In the genomic region with DNA sequence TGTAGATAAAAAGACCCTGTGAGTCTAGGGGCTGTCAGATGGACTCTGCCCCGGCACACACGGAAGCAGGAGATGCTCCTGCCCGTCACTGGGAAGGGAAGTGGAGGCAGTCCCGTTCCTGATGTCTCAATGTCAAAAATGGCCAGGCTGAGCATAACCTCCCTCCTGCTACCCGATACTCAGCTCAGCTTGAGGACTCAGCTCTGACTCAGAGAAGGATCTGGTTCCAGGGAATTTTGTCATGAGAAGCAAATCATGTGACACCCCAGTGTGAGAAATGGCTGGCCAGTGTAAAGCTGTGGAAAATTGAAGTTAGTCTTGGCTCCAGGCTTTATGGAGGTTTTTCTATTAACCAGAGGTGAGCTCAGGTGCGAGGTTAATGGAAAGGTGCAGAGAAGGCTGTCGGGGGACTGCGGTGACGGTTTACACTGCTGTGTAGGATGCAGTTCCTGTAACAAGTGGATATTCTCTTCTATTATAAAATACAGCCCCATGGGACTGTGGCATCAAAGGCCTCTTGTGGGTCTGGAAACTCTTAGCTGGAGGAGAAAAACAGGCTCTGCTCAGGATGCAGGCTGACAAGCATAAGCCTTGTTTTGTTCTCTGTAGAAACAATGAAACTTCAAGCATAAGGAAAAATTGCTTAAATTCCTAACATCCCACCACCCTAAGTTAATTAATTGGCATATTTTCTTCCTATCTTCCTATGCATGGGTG, we compare ENCODE assay signal across 8 cellular contexts. TPM values are rescaled to one million over a fixed set of nuclear protein-coding genes. Genes with fewer than 3 reads are reported as not detected.
DNase-seq lines count a peak whose midpoint lies in the region; ATAC-seq lines count a peak whose summit lies in the region.

No MANE protein-coding gene starts in this region.

- H3K9ac ChIP-seq in neuronal stem cell (ENCODE audit: low read depth, low read length, poor library complexity) = no peak overlapping the region

- no peaks in the 10 kb centered on the region for H3K79me1 ChIP-seq in neuronal stem cell (ENCODE audit: low read depth, low read length)

- H3K36me3 ChIP-seq in neuronal stem cell (replicated peaks in 1 of 2; ENCODE audit: control insufficient read depth in 2 of 2, insufficient read depth in 2 of 2, low read length in 2 of 2) = no peaks in the 10 kb centered on the region

- no peak overlapping the region for H2BK120ac ChIP-seq in neuronal stem cell (ENCODE audit: low read depth, low read length)

- peak overlapping the region; percentile 39 for H3K27ac ChIP-seq in neuronal stem cell (replicated peaks; ENCODE audit: low read length)

- no peak overlapping the region for H2BK15ac ChIP-seq in neuronal stem cell (ENCODE audit: low read length)

- H3K14ac ChIP-seq in neuronal stem cell (ENCODE audit: low read length) = no peak overlapping the region

- H3K4ac ChIP-seq in neuronal stem cell (ENCODE audit: low read length) = no peak overlapping the region

- peak; percentile 79 for ATAC-seq in esophagus mucosa
- ATAC-seq in GM21423 (IDR thresholded peaks at IDR 0.05; ENCODE audit: unreplicated experiment) = no peak

- no peak overlapping the region for H2BK12ac ChIP-seq in neuronal stem cell (ENCODE audit: low read length)

- no peaks in the 10 kb centered on the region for H3K9me3 ChIP-seq in neuronal stem cell (replicated peaks in 1 of 2; ENCODE audit: control insufficient read depth in 2 of 2, insufficient read depth in 1 of 2, low read depth in 1 of 2, low read length in 2 of 2)

- no peak overlapping the region for H3K4me2 ChIP-seq in neuronal stem cell (ENCODE audit: insufficient read depth, low read length, poor library complexity, severe bottlenecking)

- H2BK5ac ChIP-seq in neuronal stem cell (ENCODE audit: low read length) = no peak overlapping the region

- H3K23ac ChIP-seq in neuronal stem cell (ENCODE audit: low read depth, low read length, poor library complexity) = no peak overlapping the region

- no peak overlapping the region for H4K91ac ChIP-seq in neuronal stem cell (ENCODE audit: low read depth, low read length, poor library complexity)

- no peak overlapping the region for H2AK5ac ChIP-seq in neuronal stem cell (ENCODE audit: low read depth, low read length)

- H3K27me3 ChIP-seq in neuronal stem cell (ENCODE audit: control insufficient read depth in 3 of 3, insufficient read depth in 3 of 3, low read depth in 1 of 3, low read length in 3 of 3) = no peaks in the 10 kb centered on the region

- peak; percentile 91 for DNase-seq in COLO829 (ENCODE audit: low spot score)
- peak; percentile 34 for DNase-seq in NCI-H345 treated with DMSO at 0.1 percent for 48 hours (lab: John Stamatoyannopoulos, UW; ENCODE audit: unreplicated experiment)
- DNase-seq in neuronal stem cell (ENCODE audit: low spot score) = peak; percentile 8
- DNase-seq in NK-92 treated with Interleukin-12 subunit alpha and Interleukin-12 subunit beta, amount 100 ng/mL, for 24 hours (lab: John Stamatoyannopoulos, UW) = no peak
- no peak for DNase-seq in cortex of kidney (lab: John Stamatoyannopoulos, UW)
- DNase-seq in activated effector memory CD4-positive, alpha-beta T cell treated with anti-CD3 and anti-CD28 coated beads, Interleukin-2, amount 50 U/mL, for 16 hours = no peak

- H4K8ac ChIP-seq in neuronal stem cell (ENCODE audit: low read depth, low read length) = no peak overlapping the region

- H3K4me3 ChIP-seq in neuronal stem cell (ENCODE audit: low read length in 2 of 2) = no peak overlapping the region

- no CpG with 5 or more reads among the region's 9 CpGs for WGBS in neuronal stem cell (ENCODE audit: extremely low coverage in 2 of 2, insufficient read length in 2 of 2, insufficient replicate concordance in 1 of 2), 2 donors

- peak overlapping the region; percentile 63 for H2AFZ ChIP-seq in neuronal stem cell (ENCODE audit: low read length)

- no peak overlapping the region for H3K18ac ChIP-seq in neuronal stem cell (ENCODE audit: low read length)

- H3K4me1 ChIP-seq in neuronal stem cell (ENCODE audit: control insufficient read depth in 2 of 2, insufficient read depth in 1 of 2, low read depth in 1 of 2, low read length in 2 of 2) = peaks cover 0 to 5% of the 10 kb centered on the region in 2 donors

RNA-seq across cellular contexts. Expression of a gene that starts 24.7 kb away (rescaled TPM):
- 17.1 TPM for total RNA-seq in esophagus mucosa
- polyA plus RNA-seq in neuronal stem cell (2013, experiment 1 of 2) = 18.3 TPM
- polyA plus RNA-seq in neuronal stem cell (2013, experiment 2 of 2) = 17.8 TPM

Comparison
In these comparisons a context has a peak if more than half of its experiments do, and no peak if none do; other contexts are left out.
1. DNase-seq: peak in COLO829 (single experiment), NCI-H345 treated with DMSO at 0.1 percent for 48 hours (single experiment) and neuronal stem cell (single experiment); none in NK-92 treated with Interleukin-12 subunit alpha and Interleukin-12 subunit beta, amount 100 ng/mL, for 24 hours (single experiment), cortex of kidney (single experiment) and activated effector memory CD4-positive, alpha-beta T cell treated with anti-CD3 and anti-CD28 coated beads, Interleukin-2, amount 50 U/mL, for 16 hours (single experiment).